In genomic region chr9:81705578-81705977, GRCh38 we compare ENCODE assay signal across 8 cellular contexts.
"Had no signal": no experiment of that assay in that cellular context is flagged by ENCODE, and none has a peak within 500 bp of the region (broad histone marks: within the 10 kb centered on the region; RNA-seq: fewer than 3 reads in every experiment).

No MANE protein-coding gene starts in this region.

- H3K4me3 ChIP-seq: GM23248 had no signal

- H3K27ac ChIP-seq: GM23248, HL-60 had no signal

- H3K9me3 Mint-ChIP-seq: IgD-negative memory B cell had no signal

- H3K36me3 Mint-ChIP-seq: IgD-negative memory B cell had no signal

- H3K27me3 Mint-ChIP-seq: IgD-negative memory B cell had no signal

- H3K4me3 Mint-ChIP-seq: IgD-negative memory B cell had no signal

- H3K4me1 Mint-ChIP-seq: IgD-negative memory B cell had no signal

- H3K9ac ChIP-seq: GM23248 had no signal

- ATAC-seq: HepG2 had no signal

- FAIRE-seq: HepG2 had no signal

- H2AFZ ChIP-seq: GM23248 had no signal

- DNase-seq: GM23248, GOT3, H7, HCEC 1CT, KBM-7 had no signal
